Comparison of ENCODE assay signal across 8 cellular contexts in genomic region chr16:14070877-14071575, GRCh38. TPM values are rescaled to one million over a fixed set of nuclear protein-coding genes. Genes with fewer than 3 reads are reported as not detected.
DNase-seq lines count a peak whose midpoint lies in the region; ATAC-seq, FAIRE-seq and TF ChIP-seq lines count a peak whose summit lies in the region.

Gene MRTFB, plus strand, starts transcription at chr16:14071319. Its CDS starts 69,288 bp downstream, at chr16:14140607.

- peak within 1 kb of the TSS; percentile 93 for H2AFZ ChIP-seq in fibroblast of lung (ENCODE audit: low read length)

- H3K9me3 ChIP-seq in fibroblast of lung (ENCODE audit: control insufficient read depth, insufficient read depth, low read depth, low read length): no peaks in the 10 kb centered on the region

- peak within 1 kb of the TSS; percentile 61 for H3K27ac ChIP-seq in fibroblast of lung (ENCODE audit: insufficient read depth, low read length)

- H3K27me3 Mint-ChIP-seq in activated T-helper 17 cell treated with anti-CD3 and anti-CD28 coated beads, Interleukin-2, amount 50 U/mL, for 72 hours: peaks cover 4% of the 10 kb centered on the region
- no peaks in the 10 kb centered on the region for H3K27me3 Mint-ChIP-seq in natural killer cell (ENCODE audit: low read depth in 2 of 2)

- H3K27me3 ChIP-seq in fibroblast of lung (ENCODE audit: control insufficient read depth, insufficient read depth, low read length): no peaks in the 10 kb centered on the region

- H3K4me1 Mint-ChIP-seq in activated T-helper 17 cell treated with anti-CD3 and anti-CD28 coated beads, Interleukin-2, amount 50 U/mL, for 72 hours: peaks cover 7% of the 10 kb centered on the region
- peaks cover 13 to 23% of the 10 kb centered on the region in 2 donors for H3K4me1 Mint-ChIP-seq in natural killer cell

- H3K4me1 ChIP-seq in fibroblast of lung (ENCODE audit: control insufficient read depth, extremely low read depth, insufficient read depth, low read length): peaks cover 3% of the 10 kb centered on the region

- ATAC-seq in GM21367 (IDR thresholded peaks at IDR 0.05; ENCODE audit: unreplicated experiment) (peak; percentile 66), natural killer cell (peak; percentile 83 to 91 (median 90))
- peak; percentile 93 for ATAC-seq in activated T-helper 17 cell treated with anti-CD3 and anti-CD28 coated beads, Interleukin-2, amount 50 U/mL, for 72 hours (replicated peaks)

- DNase-seq in Caki2 (ENCODE audit: low read depth) (peak; percentile 79), HUDEP-2 (lab: John Stamatoyannopoulos, UW; ENCODE audit: unreplicated experiment in 76 of 76) (peak in 57 of 76 experiments; percentile 1 to 75 (median 44)), RCC 7860 (ENCODE audit: low spot score) (peak; percentile 28), fibroblast of lung (ENCODE audit: low read depth in 2 of 2) (peak; percentile 41 to 53), natural killer cell (peak; percentile 76)
- peak; percentile 66 to 95 (median 78) for DNase-seq in stimulated activated naive CD4-positive, alpha-beta T cell (lab: John Stamatoyannopoulos, UW)

- peaks cover 3% of the 10 kb centered on the region for H3K36me3 ChIP-seq in fibroblast of lung (ENCODE audit: control insufficient read depth, insufficient read depth, low read length)

- no peak for FAIRE-seq in RCC 7860 (lab: Jason Lieb, UNC)

- H3K79me2 ChIP-seq in fibroblast of lung (ENCODE audit: control insufficient read depth, insufficient read depth, low read length): peaks cover 9% of the 10 kb centered on the region

- H3K4me3 ChIP-seq in fibroblast of lung (replicated peaks in 1 of 4; ENCODE audit: control extremely low read depth in 1 of 4, insufficient read depth in 1 of 4, low read depth in 3 of 4, low read length in 4 of 4): peak within 1 kb of the TSS; percentile 76 to 94 (median 91)

- peak within 1 kb of the TSS; percentile 85 for H3K27ac Mint-ChIP-seq in activated T-helper 17 cell treated with anti-CD3 and anti-CD28 coated beads, Interleukin-2, amount 50 U/mL, for 72 hours
- peak within 1 kb of the TSS; percentile 64 to 84 for H3K27ac Mint-ChIP-seq in natural killer cell

- TF ChIP-seq CTCF in fibroblast of lung (conservative IDR thresholded peaks at IDR 0.05 in 1 of 2, IDR thresholded peaks at IDR 0.05 in 1 of 2; ENCODE audit: low read depth in 1 of 2, low read length in 2 of 2) (no peak), natural killer cell (IDR thresholded peaks at IDR 0.05) (no peak)

- intact Hi-C loops in natural killer cell (cut with micrococcal nuclease): no loop called here

- H3K36me3 Mint-ChIP-seq in activated T-helper 17 cell treated with anti-CD3 and anti-CD28 coated beads, Interleukin-2, amount 50 U/mL, for 72 hours (ENCODE audit: low read depth): no peaks in the 10 kb centered on the region
- H3K36me3 Mint-ChIP-seq in natural killer cell: no peaks in the 10 kb centered on the region

- peak within 1 kb of the TSS; percentile 86 for H3K9ac ChIP-seq in fibroblast of lung (ENCODE audit: insufficient read depth, low read length)

- peak within 1 kb of the TSS; percentile 83 for H3K4me3 Mint-ChIP-seq in activated T-helper 17 cell treated with anti-CD3 and anti-CD28 coated beads, Interleukin-2, amount 50 U/mL, for 72 hours
- peak within 1 kb of the TSS; percentile 90 for H3K4me3 Mint-ChIP-seq in natural killer cell

- in situ Hi-C loops in Caki2 (cut with HindIII; ENCODE audit: low pct_unique_long_range_greater_than_20kb, low sequenced_read_pairs): no loop called here

- no peaks in the 10 kb centered on the region for H3K9me3 Mint-ChIP-seq in activated T-helper 17 cell treated with anti-CD3 and anti-CD28 coated beads, Interleukin-2, amount 50 U/mL, for 72 hours
- H3K9me3 Mint-ChIP-seq in natural killer cell: no peaks in the 10 kb centered on the region

- H3K4me2 ChIP-seq in fibroblast of lung (ENCODE audit: extremely low read depth, insufficient read depth, low read length): peak within 1 kb of the TSS; percentile 97

- no peaks in the 10 kb centered on the region for H4K20me1 ChIP-seq in fibroblast of lung (ENCODE audit: control insufficient read depth, extremely low read depth, insufficient read depth, low read length)

RNA-seq across cellular contexts. Expression of gene MRTFB, which starts in this region (rescaled TPM):
- 1.9 and 7.7 TPM in 2 replicates for total RNA-seq in Caki2 (2014; rRNA removed; shearing (Covaris generic); ENCODE audit: low replicate concordance)
- 10 to 100 TPM; 18.2 to 18.8 TPM for total RNA-seq in activated T-helper 17 cell treated with anti-CD3 and anti-CD28 coated beads, Interleukin-2, amount 50 U/mL, for 72 hours
- total RNA-seq in fibroblast of lung (6.9 and 8.8 TPM in 2 replicates), natural killer cell (10 to 100 TPM; 12.8 to 22.8 (median 19.6) TPM)
- polyA plus RNA-seq in fibroblast of lung: 8.9 and 9.8 TPM in 2 replicates
- polyA plus RNA-seq in fibroblast of lung (2012): 6.5 and 10.6 TPM in 2 replicates
- 68.1 and 84.1 TPM in 2 replicates for polyA minus RNA-seq in fibroblast of lung (ENCODE audit: low replicate concordance)

Comparison
In these comparisons a context has a peak if more than half of its experiments do, and no peak if none do; other contexts are left out.
1. Peak in every context shown above with its lines: DNase-seq, ATAC-seq, H3K4me3 ChIP-seq and H3K27ac ChIP-seq.
2. DNase-seq: peak in every context shown above with its lines; median percentile 79 in Caki2; 78 in stimulated activated naive CD4-positive, alpha-beta T cell; 76 in natural killer cell; 47 in fibroblast of lung; 44 in HUDEP-2; 28 in RCC 7860.